ENCODE assay signal across 20 cellular contexts in genomic region chr12:84924956-84925355, GRCh38. TPM values are rescaled to one million over a fixed set of nuclear protein-coding genes. Genes with fewer than 3 reads are reported as not detected.
DNase-seq lines count a peak whose midpoint lies in the region; ATAC-seq, FAIRE-seq and TF ChIP-seq lines count a peak whose summit lies in the region.
"Had no signal": no experiment of that assay in that cellular context is flagged by ENCODE, and none has a peak within 500 bp of the region (broad histone marks: within the 10 kb centered on the region; RNA-seq: fewer than 3 reads in every experiment).

No MANE protein-coding gene starts in this region.

- H3K27me3 ChIP-seq in PC-3 (ENCODE audit: low read length) = no peaks in the 10 kb centered on the region
- H3K27me3 ChIP-seq in keratinocyte (ENCODE audit: control insufficient read depth, extremely low read depth, insufficient read depth, low read length) = no peaks in the 10 kb centered on the region
- H3K27me3 ChIP-seq in gastrocnemius medialis = no peaks in the 10 kb centered on the region

- POLR2A ChIA-PET in PC-3 (lab: Charles Lee; ENCODE audit: unreplicated experiment) = no interaction called here

- H3K4me3 ChIP-seq in PC-3 (ENCODE audit: low read length) (no peak overlapping the region), cardiac fibroblast (replicated peaks in 1 of 2; ENCODE audit: low read depth in 2 of 2, low read length in 2 of 2) (no peak overlapping the region), keratinocyte (ENCODE audit: control insufficient read depth in 2 of 3, extremely low read depth in 1 of 3, insufficient read depth in 2 of 3, low read depth in 1 of 3, low read length in 3 of 3) (no peak overlapping the region), gastrocnemius medialis (no peak overlapping the region)
- H3K4me3 ChIP-seq: spleen had no signal

- no TSS peak for BruUV-seq in PC-3 (replicated peaks; lab: Mats Ljungman, UMichigan)

- H3K4me2 ChIP-seq in PC-3 (ENCODE audit: low read length) (no peak overlapping the region), keratinocyte (ENCODE audit: control insufficient read depth, extremely low read depth, insufficient read depth, low read depth, low read length) (no peak overlapping the region)

- intact Hi-C loops in PC-3 (cut with micrococcal nuclease) = no loop called here
- intact Hi-C loops in gastrocnemius medialis (cut with DNase I; ENCODE audit: low total_unique reads) = no loop called here

- H3K36me3 ChIP-seq in PC-3 (ENCODE audit: low read depth, low read length) = no peaks in the 10 kb centered on the region
- no peaks in the 10 kb centered on the region for H3K36me3 ChIP-seq in keratinocyte (ENCODE audit: control insufficient read depth in 2 of 2, extremely low read depth in 1 of 2, insufficient read depth in 2 of 2, low read length in 2 of 2)
- no peaks in the 10 kb centered on the region for H3K36me3 ChIP-seq in gastrocnemius medialis
- H3K36me3 ChIP-seq: spleen had no signal

- H3K4me1 ChIP-seq in PC-3 (ENCODE audit: insufficient read depth, low read length) = peaks cover 6% of the 10 kb centered on the region; the same call in 1 of the 2 replicates
- peaks cover 13% of the 10 kb centered on the region for H3K4me1 ChIP-seq in keratinocyte (ENCODE audit: control insufficient read depth, extremely low read depth, insufficient read depth, low read length)
- no peaks in the 10 kb centered on the region for H3K4me1 ChIP-seq in gastrocnemius medialis
- H3K4me1 ChIP-seq: spleen had no signal

- H3K9ac ChIP-seq in PC-3 (ENCODE audit: low read length) = no peak overlapping the region
- no peak overlapping the region for H3K9ac ChIP-seq in keratinocyte (ENCODE audit: control insufficient read depth, extremely low read depth, insufficient read depth, low read length)

- ATAC-seq in PC-3 (0 out of 2 replicates have a peak, but pooled peaks have one; percentile 13), gastrocnemius medialis (no peak)
- ATAC-seq: HCT116, Panc1 had no signal

- H2AFZ ChIP-seq in PC-3 (ENCODE audit: low read length) = 0 out of 2 replicates have a peak overlapping the region, but pooled peaks have one; percentile 1
- H2AFZ ChIP-seq in keratinocyte (ENCODE audit: control insufficient read depth, low read length) = peak overlapping the region; percentile 66

- dilution Hi-C loops in keratinocyte (cut with MboI; ENCODE audit: extremely low pct_ligation_motif_present, low sequenced_read_pairs) = no loop called here

- no peaks in the 10 kb centered on the region for H3F3A ChIP-seq in PC-3 (ENCODE audit: low read length, unreplicated experiment)

- FAIRE-seq in keratinocyte (lab: Jason Lieb, UNC) = peak; percentile 83
- FAIRE-seq in GM19239 (lab: Jason Lieb, UNC) = no peak

- H3K79me2 ChIP-seq in PC-3 (ENCODE audit: low read length) (no peaks in the 10 kb centered on the region), keratinocyte (ENCODE audit: control insufficient read depth, insufficient read depth, low read length) (no peaks in the 10 kb centered on the region)

- in situ Hi-C loops in Caki2 (cut with HindIII; ENCODE audit: low pct_unique_long_range_greater_than_20kb, low sequenced_read_pairs) (no loop called here), gastrocnemius medialis (cut with MboI; ENCODE audit: low sequenced_read_pairs in 4 of 4) (no loop called here)

- TF ChIP-seq POLR2A in gastrocnemius medialis (IDR thresholded peaks at IDR 0.05) = no peak

- no peak overlapping the region for H3K27ac ChIP-seq in PC-3 (ENCODE audit: low read length)
- H3K27ac ChIP-seq in keratinocyte (ENCODE audit: control insufficient read depth, insufficient read depth, low read length) = no peak overlapping the region
- no peak overlapping the region for H3K27ac ChIP-seq in gastrocnemius medialis
- H3K27ac ChIP-seq: spleen had no signal

- peak; percentile 52 for DNase-seq in Caki2 (ENCODE audit: low read depth)
- DNase-seq in PC-3 = peak; percentile 16
- peak; percentile 47 to 82 for DNase-seq in cardiac fibroblast (ENCODE audit: low read depth in 2 of 2)
- no peak for DNase-seq in keratinocyte (ENCODE audit: low read depth, low spot score)
- no peak for DNase-seq in GM19239 (ENCODE audit: insufficient read length, low spot score)
- no peak for DNase-seq in NK-92 (lab: John Stamatoyannopoulos, UW; ENCODE audit: unreplicated experiment)
- DNase-seq in DMS79 (lab: John Stamatoyannopoulos, UW) = no peak
- no peak for DNase-seq in gastrocnemius medialis
- DNase-seq: activated CD4-positive, alpha-beta T cell treated with anti-CD3 and anti-CD28 coated beads, Interleukin-2, amount 10 ng/mL, durations not matched to agents 7 days and 5 days; AML-193; amygdala; glutamatergic neuron; islet precursor cell; NCI-H146; NCI-H446 treated with DMSO at 0.1 percent for 48 hours; spleen had no signal

- no peaks in the 10 kb centered on the region for H4K20me1 ChIP-seq in PC-3 (ENCODE audit: low read length)
- H4K20me1 ChIP-seq in keratinocyte (ENCODE audit: control insufficient read depth, extremely low read depth, insufficient read depth, low read length) = no peaks in the 10 kb centered on the region

- CTCF ChIA-PET in PC-3 (lab: Charles Lee) = no interaction called here

- no peaks in the 10 kb centered on the region for H3K9me2 ChIP-seq in PC-3 (replicated peaks; ENCODE audit: low read length)

- H3K9me1 ChIP-seq in keratinocyte (ENCODE audit: control insufficient read depth, extremely low read depth, insufficient read depth, low read length) = no peaks in the 10 kb centered on the region

- no peak for TF ChIP-seq CTCF in PC-3 (conservative IDR thresholded peaks at IDR 0.05; ENCODE audit: low read depth, low read length)
- TF ChIP-seq CTCF in cardiac fibroblast (IDR thresholded peaks at IDR 0.05; ENCODE audit: low read depth, low read length) = no peak
- TF ChIP-seq CTCF in keratinocyte (optimal IDR thresholded peaks at IDR 0.05 in 1 of 3, IDR thresholded peaks at IDR 0.05 in 1 of 3, conservative IDR thresholded peaks at IDR 0.05 in 1 of 3; ENCODE audit: extremely low read depth in 1 of 3, insufficient read depth in 2 of 3, low read length in 3 of 3) = no peak
- no peak for TF ChIP-seq CTCF in gastrocnemius medialis (IDR thresholded peaks at IDR 0.05 in 4 of 5, conservative IDR thresholded peaks at IDR 0.05 in 1 of 5)

- H3K9me3 ChIP-seq in PC-3 (ENCODE audit: low read length) (no peaks in the 10 kb centered on the region), keratinocyte (ENCODE audit: control insufficient read depth, low read depth, low read length) (no peaks in the 10 kb centered on the region), gastrocnemius medialis (no peaks in the 10 kb centered on the region)
- H3K9me3 ChIP-seq: spleen had no signal

RNA-seq across cellular contexts. Expression of gene SLC6A15, which starts 12.4 kb away (rescaled TPM):
- 6.2 and 6.7 TPM in 2 replicates for total RNA-seq in Caki2 (2014; rRNA removed; shearing (Covaris generic); ENCODE audit: low replicate concordance)
- not detected in 2 replicates for total RNA-seq in PC-3 (2014; rRNA removed)
- 7.4 to 18.9 TPM (median 14.0 TPM) in 3 replicates for polyA plus RNA-seq in keratinocyte
- polyA plus RNA-seq in keratinocyte (2011; ENCODE audit: low read depth) = 21.9 TPM
- 3.6 and 7.5 TPM in 2 replicates for polyA plus RNA-seq in keratinocyte (2011; cell fraction: cytosol; rRNA removed)
- polyA plus RNA-seq in keratinocyte (2011; cell fraction: nucleus; rRNA removed) = 34.2 and 48.0 TPM in 2 replicates
- polyA plus RNA-seq in keratinocyte (2012; ENCODE audit: low replicate concordance) = 18.2 and 22.2 TPM in 2 replicates
- polyA minus RNA-seq in keratinocyte = 15.7 to 26.9 TPM (median 19.1 TPM) in 3 replicates
- 11.5 TPM for polyA minus RNA-seq in keratinocyte (2011; cell fraction: cytosol; rRNA and poly(A)+ RNA removed)
- polyA minus RNA-seq in keratinocyte (2011; cell fraction: nucleus; rRNA and poly(A)+ RNA removed) = 44.7 and 87.0 TPM in 2 replicates
- under 1 TPM in 2 of 4 donors, not detected in 2; 0.51 to 0.91 TPM for total RNA-seq in gastrocnemius medialis
- total RNA-seq: activated CD4-positive, alpha-beta T cell treated with anti-CD3 and anti-CD28 coated beads, Interleukin-2, amount 10 ng/mL, durations not matched to agents 7 days and 5 days; mononuclear cell; osteocyte had no signal

Comparison
In these comparisons a context has a peak if more than half of its experiments do, and no peak if none do; other contexts are left out.
1. DNase-seq: peak in Caki2 (single experiment), PC-3 (single experiment) and cardiac fibroblast (2 of 2); none in keratinocyte (single experiment), GM19239 (single experiment), NK-92 (single experiment), DMS79 (single experiment) and gastrocnemius medialis (0 of 2).